Comparison of ENCODE assay signal across 8 cellular contexts in the genomic region with DNA sequence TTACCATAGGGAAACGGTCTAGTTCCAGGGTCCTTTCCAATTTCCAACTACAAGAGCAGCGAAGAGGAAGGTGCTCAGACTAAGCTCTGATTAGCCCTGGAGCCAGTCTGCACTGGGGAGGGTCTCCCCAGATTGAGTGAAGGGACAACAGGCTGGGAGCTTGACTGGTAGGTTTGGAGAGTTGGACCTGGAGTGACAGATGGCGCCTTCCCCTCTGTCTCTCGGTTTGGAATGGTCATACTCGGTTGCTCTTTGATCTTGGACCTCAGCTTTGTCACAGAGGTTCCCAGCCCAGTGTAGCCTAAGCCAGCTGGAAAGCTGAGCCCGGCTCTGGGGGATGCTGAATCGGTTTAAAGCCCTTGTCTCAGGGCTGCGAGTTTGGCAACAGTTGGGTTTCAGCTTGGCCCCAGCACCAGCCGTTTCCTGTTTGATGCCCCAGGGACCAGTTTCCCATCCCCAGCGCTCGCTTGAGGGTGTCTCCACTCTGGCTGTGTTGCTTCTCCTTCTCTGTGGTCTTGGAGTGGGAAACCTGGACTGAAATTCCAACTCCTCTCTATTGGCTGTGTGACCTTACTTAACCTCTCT. TPM values are rescaled to one million over a fixed set of nuclear protein-coding genes. Genes with fewer than 3 reads are reported as not detected.
DNase-seq lines count a peak whose midpoint lies in the region; ATAC-seq, FAIRE-seq and TF ChIP-seq lines count a peak whose summit lies in the region.

No MANE protein-coding gene starts in this region.

- H3K27me3 ChIP-seq in Peyer's patch, result no peaks in the 10 kb centered on the region
- no peaks in the 10 kb centered on the region for H3K27me3 ChIP-seq in thoracic aorta (replicated peaks; ENCODE audit: insufficient read depth)

- no peak for TF ChIP-seq POLR2A in Peyer's patch (IDR thresholded peaks at IDR 0.05)

- peaks cover 3 to 34% (median 6%) of the 10 kb centered on the region in 4 donors for H3K4me1 ChIP-seq in Peyer's patch
- H3K4me1 ChIP-seq in thoracic aorta (ENCODE audit: control insufficient read depth in 1 of 2, low read depth in 2 of 2), result peaks cover 9 to 42% of the 10 kb centered on the region in 2 donors

- H3K4me3 ChIP-seq in Peyer's patch (peak overlapping the region; percentile 75 to 98 (median 89)), coronary artery (peak overlapping the region; percentile 96), thoracic aorta (peak overlapping the region; percentile 94)

- TF ChIP-seq CTCF in Peyer's patch (IDR thresholded peaks at IDR 0.05) (no peak), coronary artery (IDR thresholded peaks at IDR 0.05) (no peak), thoracic aorta (IDR thresholded peaks at IDR 0.05) (no peak)

- FAIRE-seq in GM18507 (lab: Jason Lieb, UNC), result peak; percentile 85

- H3K36me3 ChIP-seq in Peyer's patch, result no peaks in the 10 kb centered on the region
- no peaks in the 10 kb centered on the region for H3K36me3 ChIP-seq in thoracic aorta

- DNase-seq in AG08395 (ENCODE audit: low spot score), result peak; percentile 46
- DNase-seq in GM18507 (ENCODE audit: extremely low spot score, insufficient read length, low read depth), result no peak
- peak; percentile 60 to 70 (median 68) for DNase-seq in Peyer's patch
- DNase-seq in coronary artery (ENCODE audit: low spot score), result peak; percentile 80
- peak; percentile 48 to 50 for DNase-seq in lung microvascular endothelial cell (ENCODE audit: low read depth in 2 of 2)
- DNase-seq in thoracic aorta (ENCODE audit: low spot score), result peak; percentile 8
- no peak for DNase-seq in HCEC 1CT

- peak; percentile 3 for ATAC-seq in thoracic aorta (ENCODE audit: insufficient number of reproducible peaks, low FRiP score, low read depth)
- ATAC-seq in GM21367 (IDR thresholded peaks at IDR 0.05; ENCODE audit: unreplicated experiment), result no peak

- H3K9me3 ChIP-seq in Peyer's patch (no peaks in the 10 kb centered on the region), thoracic aorta (no peaks in the 10 kb centered on the region)

- H3K27ac ChIP-seq in Peyer's patch (peak overlapping the region; percentile 91 to 95 (median 93)), coronary artery (peak overlapping the region; percentile 84 to 90), thoracic aorta (peak overlapping the region; percentile 58 to 61)

RNA-seq across cellular contexts. Expression of a gene that starts 53.1 kb away (rescaled TPM):
- total RNA-seq in Peyer's patch (10 to 100 TPM in 3 of 4 donors, 1 to 10 TPM in 1; 8.4 to 43.8 (median 20.8) TPM), lung microvascular endothelial cell (4.6 and 6.3 TPM in 2 replicates), thoracic aorta (10 to 100 TPM; 28.7 to 38.4 TPM)

Comparison
In these comparisons a context has a peak if more than half of its experiments do, and no peak if none do; other contexts are left out.
1. DNase-seq: peak in AG08395 (single experiment), Peyer's patch (3 of 3), coronary artery (single experiment), lung microvascular endothelial cell (2 of 2) and thoracic aorta (single experiment); none in GM18507 (single experiment) and HCEC 1CT (single experiment).
2. Peak in every context shown above with its lines, with median percentiles within 50 percentile points of each other: H3K27ac ChIP-seq and H3K4me3 ChIP-seq.